ENCODE assay signal across 1 cellular context in genomic region chr1:71755441-71755840, GRCh38.
TF ChIP-seq lines count a peak whose summit lies in the region.

No MANE protein-coding gene starts in this region.

TF ChIP-seq in H1, 55 proteins besides CTCF, POLR2A, EP300 and RAD21 (continued from another document):
- no peak for TF ChIP-seq CHD7 (IDR thresholded peaks at IDR 0.05; ENCODE audit: insufficient replicate concordance, low read length)
- no peak for TF ChIP-seq RXRA (IDR thresholded peaks at IDR 0.05; ENCODE audit: insufficient read depth, low read depth, low read length)
- TF ChIP-seq SP2 (IDR thresholded peaks at IDR 0.05; ENCODE audit: low read length): no peak
- no peak for TF ChIP-seq CHD2 (IDR thresholded peaks at IDR 0.05; ENCODE audit: low read length)
- TF ChIP-seq ASH2L (IDR thresholded peaks at IDR 0.05; ENCODE audit: low read length): no peak
- TF ChIP-seq CEBPB (IDR thresholded peaks at IDR 0.05; ENCODE audit: low read depth, low read length): no peak
- TF ChIP-seq BCL11A (IDR thresholded peaks at IDR 0.05; ENCODE audit: low read depth in 2 of 2, low read length in 2 of 2): no peak
- no peak for TF ChIP-seq SIRT6 (IDR thresholded peaks at IDR 0.05; ENCODE audit: low read length)
- TF ChIP-seq SIX5 (IDR thresholded peaks at IDR 0.05; ENCODE audit: low read depth, low read length): no peak
- TF ChIP-seq MAX (IDR thresholded peaks at IDR 0.05): no peak
- TF ChIP-seq NRF1 (IDR thresholded peaks at IDR 0.05; ENCODE audit: low read depth, low read length): no peak
- no peak for TF ChIP-seq TAF1 (IDR thresholded peaks at IDR 0.05; ENCODE audit: low read depth, low read length)
